Comparison of ENCODE assay signal across 10 cellular contexts in the genomic region with DNA sequence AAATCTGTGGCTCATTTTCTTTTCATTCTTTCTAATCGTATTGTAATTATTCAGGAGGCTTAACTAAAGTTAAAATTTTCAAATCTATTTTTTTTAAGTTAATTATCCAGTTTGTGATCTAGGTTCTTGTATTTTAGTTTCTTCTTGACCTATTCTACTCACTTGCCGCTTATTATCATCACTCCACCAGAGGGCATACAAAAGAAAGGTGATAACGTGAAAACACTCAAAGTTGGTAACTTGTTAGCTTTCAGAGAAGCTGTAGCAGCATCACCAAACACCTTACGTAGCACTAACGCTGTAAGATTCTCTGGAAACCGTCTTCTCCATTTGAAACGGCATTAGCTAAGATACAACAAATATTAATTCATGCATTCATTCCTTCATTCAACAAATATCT. TPM values are rescaled to one million over a fixed set of nuclear protein-coding genes. Genes with fewer than 3 reads are reported as not detected.
DNase-seq lines count a peak whose midpoint lies in the region; ATAC-seq, FAIRE-seq and TF ChIP-seq lines count a peak whose summit lies in the region.
"Had no signal": no experiment of that assay in that cellular context is flagged by ENCODE, and none has a peak within 500 bp of the region (broad histone marks: within the 10 kb centered on the region; RNA-seq: fewer than 3 reads in every experiment).

No MANE protein-coding gene starts in this region.

- CTCF ChIA-PET in activated naive CD4-positive, alpha-beta T cell treated with anti-CD3 and anti-CD28 coated beads for 36 hours (lab: Charles Lee): no interaction called here

- H3K4me3 ChIP-seq in LNCaP clone FGC (ENCODE audit: low read depth, low read length) (no peak overlapping the region), bronchial epithelial cell (ENCODE audit: low read depth, low read length) (no peak overlapping the region), neural progenitor cell (no peak overlapping the region)

- peaks cover 4% of the 10 kb centered on the region for H3K27me3 Mint-ChIP-seq in neural progenitor cell (ENCODE audit: insufficient read depth, low read depth)
- H3K27me3 Mint-ChIP-seq in activated naive CD4-positive, alpha-beta T cell treated with anti-CD3 and anti-CD28 coated beads for 36 hours (ENCODE audit: low read depth): peaks cover 45% of the 10 kb centered on the region

- no peak overlapping the region for H3K9ac ChIP-seq in neural progenitor cell

- ATAC-seq in GM21447 (IDR thresholded peaks at IDR 0.05; ENCODE audit: unreplicated experiment): no peak
- ATAC-seq: activated naive CD8-positive, alpha-beta T cell treated with anti-CD3 and anti-CD28 coated beads, Interleukin-2, amount 50 U/mL, for 24 hours had no signal

- no peak overlapping the region for H3K27ac ChIP-seq in neural progenitor cell

- H3K9me3 Mint-ChIP-seq in neural progenitor cell: no peaks in the 10 kb centered on the region
- no peaks in the 10 kb centered on the region for H3K9me3 Mint-ChIP-seq in activated naive CD4-positive, alpha-beta T cell treated with anti-CD3 and anti-CD28 coated beads for 36 hours
- H3K9me3 Mint-ChIP-seq: activated naive CD8-positive, alpha-beta T cell treated with anti-CD3 and anti-CD28 coated beads, Interleukin-2, amount 50 U/mL, for 24 hours had no signal

- FAIRE-seq in bronchial epithelial cell (lab: Jason Lieb, UNC): no peak

- peaks cover 10% of the 10 kb centered on the region for H3F3A ChIP-seq in neural progenitor cell (ENCODE audit: low read depth)

- H3K36me3 ChIP-seq in bronchial epithelial cell (ENCODE audit: control insufficient read depth, insufficient read depth, low read length): no peaks in the 10 kb centered on the region
- no peaks in the 10 kb centered on the region for H3K36me3 ChIP-seq in neural progenitor cell

- intact Hi-C loops in activated naive CD4-positive, alpha-beta T cell treated with anti-CD3 and anti-CD28 coated beads for 36 hours (cut with micrococcal nuclease): loop anchor here (1.0 kb wide), 1 partner anchor 116 kb away; a partner anchor contains a TSS

- DNase-seq in NCI-H2196 (lab: John Stamatoyannopoulos, UW; ENCODE audit: unreplicated experiment) (peak; percentile 32), NCI-H2196 treated with DMSO at 0.1 percent for 48 hours (lab: John Stamatoyannopoulos, UW; ENCODE audit: unreplicated experiment) (no peak), LNCaP clone FGC (ENCODE audit: low read depth) (no peak), bronchial epithelial cell (ENCODE audit: low read depth) (peak; percentile 35), neural progenitor cell (ENCODE audit: low spot score) (peak; percentile 39), SHP77 (lab: John Stamatoyannopoulos, UW) (no peak)
- no peak for DNase-seq in activated naive CD4-positive, alpha-beta T cell treated with anti-CD3 and anti-CD28 coated beads for 36 hours
- DNase-seq: activated naive CD8-positive, alpha-beta T cell treated with anti-CD3 and anti-CD28 coated beads, Interleukin-2, amount 50 U/mL, for 24 hours; CD4-positive, alpha-beta memory T cell had no signal

- TF ChIP-seq CTCF in LNCaP clone FGC (IDR thresholded peaks at IDR 0.05; ENCODE audit: control insufficient read depth, extremely low read depth, insufficient read depth) (peak; percentile 41), bronchial epithelial cell (IDR thresholded peaks at IDR 0.05; ENCODE audit: insufficient read depth, low read length, severe bottlenecking) (peak; percentile 22), neural progenitor cell (IDR thresholded peaks at IDR 0.05) (peak; percentile 54)

- H3K4me3 Mint-ChIP-seq in neural progenitor cell: no peak overlapping the region
- no peak overlapping the region for H3K4me3 Mint-ChIP-seq in activated naive CD4-positive, alpha-beta T cell treated with anti-CD3 and anti-CD28 coated beads for 36 hours
- H3K4me3 Mint-ChIP-seq: activated naive CD8-positive, alpha-beta T cell treated with anti-CD3 and anti-CD28 coated beads, Interleukin-2, amount 50 U/mL, for 24 hours; CD4-positive, alpha-beta memory T cell had no signal

- H3K27me3 ChIP-seq in bronchial epithelial cell (ENCODE audit: control insufficient read depth, insufficient read depth, low read length) (no peaks in the 10 kb centered on the region), neural progenitor cell (no peaks in the 10 kb centered on the region)

- H3K27ac Mint-ChIP-seq in neural progenitor cell: no peak overlapping the region
- H3K27ac Mint-ChIP-seq in activated naive CD4-positive, alpha-beta T cell treated with anti-CD3 and anti-CD28 coated beads for 36 hours: no peak overlapping the region
- H3K27ac Mint-ChIP-seq: activated naive CD8-positive, alpha-beta T cell treated with anti-CD3 and anti-CD28 coated beads, Interleukin-2, amount 50 U/mL, for 24 hours; CD4-positive, alpha-beta memory T cell had no signal

- peaks cover 3% of the 10 kb centered on the region for H3K36me3 Mint-ChIP-seq in neural progenitor cell
- no peaks in the 10 kb centered on the region for H3K36me3 Mint-ChIP-seq in activated naive CD4-positive, alpha-beta T cell treated with anti-CD3 and anti-CD28 coated beads for 36 hours (ENCODE audit: low read depth)
- H3K36me3 Mint-ChIP-seq: CD4-positive, alpha-beta memory T cell had no signal

- H3K4me2 ChIP-seq in neural progenitor cell: no peak overlapping the region

- peaks cover 10% of the 10 kb centered on the region for H3K4me1 ChIP-seq in neural progenitor cell

- peaks cover 8% of the 10 kb centered on the region for H4K20me1 ChIP-seq in neural progenitor cell (ENCODE audit: low read depth)

- H2AFZ ChIP-seq in neural progenitor cell (replicated peaks): no peak overlapping the region

- H3K4me1 Mint-ChIP-seq in neural progenitor cell: peaks cover 13% of the 10 kb centered on the region
- peaks cover 9% of the 10 kb centered on the region for H3K4me1 Mint-ChIP-seq in activated naive CD4-positive, alpha-beta T cell treated with anti-CD3 and anti-CD28 coated beads for 36 hours (ENCODE audit: low read depth)

- no peaks in the 10 kb centered on the region for H3K9me3 ChIP-seq in neural progenitor cell (ENCODE audit: low read depth)

- H3K79me2 ChIP-seq in neural progenitor cell (ENCODE audit: low read depth): peaks cover 82% of the 10 kb centered on the region

RNA-seq across cellular contexts. Expression of a gene that starts 4.8 kb away (rescaled TPM):
- total RNA-seq in bronchial epithelial cell (10.9 and 15.8 TPM in 2 replicates), neural progenitor cell (ENCODE audit: low replicate concordance) (43.5 and 74.6 TPM in 2 replicates)
- total RNA-seq in activated naive CD4-positive, alpha-beta T cell treated with anti-CD3 and anti-CD28 coated beads for 36 hours: under 1 TPM; 0.26 to 0.74 TPM

Comparison
In these comparisons a context has a peak if more than half of its experiments do, and no peak if none do; other contexts are left out.
1. DNase-seq: peak in NCI-H2196 (single experiment), bronchial epithelial cell (single experiment) and neural progenitor cell (single experiment); none in NCI-H2196 treated with DMSO at 0.1 percent for 48 hours (single experiment), LNCaP clone FGC (single experiment), activated naive CD4-positive, alpha-beta T cell treated with anti-CD3 and anti-CD28 coated beads for 36 hours (single experiment) and SHP77 (0 of 2).
2. Peak in every context shown above with its lines, with median percentiles within 50 percentile points of each other: CTCF ChIP-seq.